In genomic region chr4:89489921-89490431, GRCh38 we compare ENCODE assay signal across 8 cellular contexts.
DNase-seq lines count a peak whose midpoint lies in the region; ATAC-seq, FAIRE-seq and TF ChIP-seq lines count a peak whose summit lies in the region.
"Not testable (repeated sequence)": the region's sequence is repeated elsewhere in the genome, so short reads cannot be mapped to it uniquely, and the experiment has no call there.

No MANE protein-coding gene starts in this region.

- not testable (repeated sequence) for H4K8ac ChIP-seq in H1 (ENCODE audit: extremely low read depth, insufficient read depth, low read length)
- peak overlapping the region; percentile 54 for H4K8ac ChIP-seq in mesenchymal stem cell (ENCODE audit: low read length)

- not testable (repeated sequence) for H3F3A ChIP-seq in GM23338 (replicated peaks; ENCODE audit: low read depth)

- H3K9me3 Mint-ChIP-seq in GM23338, result not testable (repeated sequence)

- not testable (repeated sequence) for H3K27ac ChIP-seq in GM23338 (ENCODE audit: low read depth); RWPE2 (ENCODE audit: poor library complexity, severe bottlenecking); H1 (ENCODE audit: low read depth, low read length); kidney (ENCODE audit: low read depth in 2 of 2, low read length in 2 of 2); mesenchymal stem cell (ENCODE audit: low read length, poor library complexity, severe bottlenecking)

- POLR2A ChIA-PET in H1 (lab: Charles Lee; ENCODE audit: partially characterized antibody), result not testable (repeated sequence)

- not testable (repeated sequence) for H3K27ac Mint-ChIP-seq in GM23338

- not testable (repeated sequence) for H3K4me3 ChIP-seq in GM23338; RWPE2 (ENCODE audit: severe bottlenecking); H1 (ENCODE audit: extremely low read depth in 1 of 4, insufficient read depth in 2 of 4, low read depth in 3 of 4, low read length in 4 of 4); kidney (ENCODE audit: low read length in 2 of 2); mesenchymal stem cell (ENCODE audit: insufficient read depth in 1 of 2, low read depth in 1 of 2, low read length in 2 of 2)

- H3K4me2 ChIP-seq in GM23338; H1 (ENCODE audit: insufficient read depth in 1 of 2, low read depth in 2 of 2, low read length in 2 of 2); mesenchymal stem cell (ENCODE audit: low read length, poor library complexity, severe bottlenecking): not testable (repeated sequence)

- not testable (repeated sequence) for H2BK15ac ChIP-seq in H1 (ENCODE audit: low read length); mesenchymal stem cell (ENCODE audit: low read depth, poor library complexity, severe bottlenecking)

- FAIRE-seq in H1 (lab: Jason Lieb, UNC); kidney (lab: Jason Lieb, UNC): not testable (repeated sequence)

- intact Hi-C loops in Right ventricle myocardium superior (cut with DNase I); kidney (cut with DNase I); posterior vena cava (cut with DNase I): not testable (repeated sequence)

- not testable (repeated sequence) for H2BK12ac ChIP-seq in H1 (ENCODE audit: low read depth, low read length)
- H2BK12ac ChIP-seq in mesenchymal stem cell (ENCODE audit: low read length in 2 of 2), result peak overlapping the region in 1 of 2 experiments; percentile 94

- not testable (repeated sequence) for H3K14ac ChIP-seq in H1 (ENCODE audit: insufficient read length); mesenchymal stem cell (ENCODE audit: low read length in 2 of 2)

- not testable (repeated sequence) for H4K91ac ChIP-seq in H1 (replicated peaks; ENCODE audit: insufficient read length, low read length)
- H4K91ac ChIP-seq in mesenchymal stem cell (ENCODE audit: low read length), result peak overlapping the region; percentile 75

- H2AFZ ChIP-seq in GM23338; H1 (ENCODE audit: low read length): not testable (repeated sequence)
- H2AFZ ChIP-seq in mesenchymal stem cell (ENCODE audit: low read depth, low read length), result peak overlapping the region; percentile 11

- H3K36me3 ChIP-seq in GM23338 (ENCODE audit: insufficient read depth); RWPE2 (ENCODE audit: low read depth); H1 (ENCODE audit: control insufficient read depth in 2 of 4, insufficient read depth in 4 of 4, low read length in 3 of 4); kidney (ENCODE audit: control insufficient read depth in 1 of 2, insufficient read depth in 2 of 2, low read length in 2 of 2); mesenchymal stem cell (ENCODE audit: control insufficient read depth in 1 of 2, insufficient read depth in 2 of 2, low read depth in 1 of 2, low read length in 2 of 2): not testable (repeated sequence)

- not testable (repeated sequence) for H3K4ac ChIP-seq in H1 (replicated peaks; ENCODE audit: insufficient read length, low read depth, low read length); mesenchymal stem cell (ENCODE audit: low read depth in 1 of 2, low read length in 2 of 2)

- DNase-seq in GM23338 (ENCODE audit: low spot score); mesenchymal stem cell: not testable (repeated sequence)
- DNase-seq in RWPE2 (ENCODE audit: low spot score) (peak; percentile 37), activated gamma-delta T cell (lab: John Stamatoyannopoulos, UW) (peak; percentile 6), H1 (ENCODE audit: low read depth in 1 of 2, low spot score in 2 of 2) (peak in 1 of 2 experiments; percentile 54), Right ventricle myocardium superior (peak; percentile 32), kidney (peak; percentile 67), posterior vena cava (ENCODE audit: low spot score) (peak; percentile 76)

- peaks cover 26% of the 10 kb centered on the region for H3K4me1 ChIP-seq in GM23338 (ENCODE audit: insufficient read depth)
- not testable (repeated sequence) for H3K4me1 ChIP-seq in RWPE2 (ENCODE audit: insufficient read depth, poor library complexity, severe bottlenecking); H1 (replicated peaks in 1 of 4; ENCODE audit: control insufficient read depth in 3 of 4, insufficient read depth in 4 of 4, low read length in 3 of 4); kidney (ENCODE audit: control insufficient read depth in 1 of 2, insufficient read depth in 1 of 2, low read depth in 1 of 2, low read length in 2 of 2); mesenchymal stem cell (ENCODE audit: control insufficient read depth, insufficient read depth, low read depth, low read length)

- TF ChIP-seq POLR2A in H1 (IDR thresholded peaks at IDR 0.05; ENCODE audit: control extremely low read depth in 1 of 2, low read depth in 2 of 2, low read length in 2 of 2), result not testable (repeated sequence)

- TF ChIP-seq CTCF in GM23338 (conservative IDR thresholded peaks at IDR 0.05; ENCODE audit: low read depth in 2 of 2); RWPE2 (IDR thresholded peaks at IDR 0.05; ENCODE audit: poor library complexity, severe bottlenecking); H1 (IDR thresholded peaks at IDR 0.05; ENCODE audit: control extremely low read depth in 1 of 3, insufficient read depth in 1 of 3, low read depth in 1 of 3, low read length in 3 of 3); kidney (IDR thresholded peaks at IDR 0.05; ENCODE audit: borderline replicate concordance, extremely low read depth, insufficient read depth): not testable (repeated sequence)

- not testable (repeated sequence) for H3K79me1 ChIP-seq in H1 (ENCODE audit: low read depth, low read length); mesenchymal stem cell (replicated peaks; ENCODE audit: low read length, poor library complexity, severe bottlenecking)

- H3K27me3 ChIP-seq in GM23338 (ENCODE audit: insufficient read depth); RWPE2 (ENCODE audit: insufficient read depth, poor library complexity, severe bottlenecking); H1 (replicated peaks in 1 of 4; ENCODE audit: control insufficient read depth in 3 of 4, extremely low read depth in 1 of 4, insufficient read depth in 3 of 4, low read length in 3 of 4); mesenchymal stem cell (ENCODE audit: control insufficient read depth in 1 of 2, insufficient read depth in 1 of 2, low read length in 2 of 2): not testable (repeated sequence)

- not testable (repeated sequence) for H3K18ac ChIP-seq in H1 (ENCODE audit: extremely low read depth, low read length)
- H3K18ac ChIP-seq in mesenchymal stem cell (ENCODE audit: low read depth in 1 of 2, low read length in 2 of 2), result peak overlapping the region; percentile 19 to 84

- ATAC-seq in GM23338, result peak; percentile 35
- not testable (repeated sequence) for ATAC-seq in RWPE2 (ENCODE audit: low read depth); Right ventricle myocardium superior (ENCODE audit: poor library complexity)

- H3K56ac ChIP-seq in H1 (replicated peaks; ENCODE audit: insufficient read length, low read depth, low read length), result not testable (repeated sequence)

- not testable (repeated sequence) for H3K9me2 ChIP-seq in GM23338 (ENCODE audit: insufficient read depth)

- not testable (repeated sequence) for H3K23ac ChIP-seq in H1 (ENCODE audit: insufficient read length); mesenchymal stem cell (ENCODE audit: low read length in 2 of 2)

- H4K20me1 ChIP-seq in GM23338 (replicated peaks; ENCODE audit: insufficient read depth); H1 (replicated peaks in 1 of 2; ENCODE audit: control insufficient read depth in 1 of 2, insufficient read depth in 2 of 2, low read length in 2 of 2): not testable (repeated sequence)

- WGBS in H1 (ENCODE audit: extremely low coverage in 1 of 2, insufficient coverage in 1 of 2, insufficient read length in 1 of 2, insufficient replicate concordance in 2 of 2, low coverage in 1 of 2, low lambda C conversion rate in 2 of 2, missing lambda C conversion rate in 1 of 2), 2 experiments, result 93% methylated on average over 33 of the region's 35 CpGs; no CpG with 5 or more reads in 1 of the 2 experiments
- 99% methylated on average over 29 of the region's 35 CpGs for WGBS in mesenchymal stem cell

- not testable (repeated sequence) for H2BK5ac ChIP-seq in H1 (ENCODE audit: low read depth, low read length); mesenchymal stem cell (ENCODE audit: low read depth, low read length, poor library complexity, severe bottlenecking)

- not testable (repeated sequence) for H2BK20ac ChIP-seq in H1 (ENCODE audit: low read length)

- CTCF ChIA-PET in H1 (lab: Charles Lee; ENCODE audit: partially characterized antibody), result interaction anchor here (1.0 to 1.2 kb wide), 2 partner anchors 8 to 68 kb away, joined by 3 to 6 read pairs; no protein-coding TSS in a partner anchor

- not testable (repeated sequence) for H3K27me3 Mint-ChIP-seq in GM23338 (ENCODE audit: insufficient read depth, low read depth, poor library complexity)

- not testable (repeated sequence) for TF ChIP-seq RAD21 in H1 (IDR thresholded peaks at IDR 0.05 in 1 of 2, conservative IDR thresholded peaks at IDR 0.05 in 1 of 2; ENCODE audit: low read depth in 2 of 2, low read length in 2 of 2)

- not testable (repeated sequence) for H3K4me3 Mint-ChIP-seq in GM23338

- H2AK5ac ChIP-seq in H1 (ENCODE audit: low read depth, low read length); mesenchymal stem cell (ENCODE audit: low read length, severe bottlenecking): not testable (repeated sequence)

- not testable (repeated sequence) for H3K9ac ChIP-seq in H1 (replicated peaks in 1 of 4; ENCODE audit: extremely low read depth in 1 of 4, low read depth in 3 of 4, low read length in 3 of 4); kidney (ENCODE audit: low read length in 2 of 2); mesenchymal stem cell (ENCODE audit: low read length)

- not testable (repeated sequence) for H4K5ac ChIP-seq in H1 (ENCODE audit: insufficient read length, low read depth, low read length)

- not testable (repeated sequence) for TF ChIP-seq EP300 in H1 (IDR thresholded peaks at IDR 0.05; ENCODE audit: borderline replicate concordance in 1 of 2, low read depth in 2 of 2, low read length in 2 of 2)

- not testable (repeated sequence) for H2BK120ac ChIP-seq in H1 (replicated peaks; ENCODE audit: low read depth, low read length); mesenchymal stem cell (ENCODE audit: low read depth, low read length)

- H3K23me2 ChIP-seq in H1 (ENCODE audit: low read depth, low read length), result not testable (repeated sequence)

- H3K9me3 ChIP-seq in RWPE2 (ENCODE audit: severe bottlenecking); H1 (ENCODE audit: insufficient read depth in 2 of 2, low read depth in 1 of 2, low read length in 1 of 2); kidney (ENCODE audit: control insufficient read depth in 1 of 2, low read length in 2 of 2); mesenchymal stem cell (ENCODE audit: control insufficient read depth, low read length): not testable (repeated sequence)

- not testable (repeated sequence) for H3K79me2 ChIP-seq in GM23338 (replicated peaks; ENCODE audit: insufficient read depth); H1 (ENCODE audit: control insufficient read depth in 1 of 2, insufficient read depth in 2 of 2, low read length in 2 of 2)

- not testable (repeated sequence) for H3K36me3 Mint-ChIP-seq in GM23338 (ENCODE audit: low read depth)

- H3K4me1 Mint-ChIP-seq in GM23338, result peaks cover 26% of the 10 kb centered on the region
